In genomic region chr10:44714451-44714850, GRCh38 we compare ENCODE assay signal across 14 cellular contexts.
A peak's percentile ranks its signal among the peaks of the same experiment; 100 is the strongest.
DNase-seq lines count a peak whose midpoint lies in the region; ATAC-seq and TF ChIP-seq lines count a peak whose summit lies in the region.
"Had no signal": no experiment of that assay in that cellular context is flagged by ENCODE, and none has a peak within 500 bp of the region (broad histone marks: within the 10 kb centered on the region; RNA-seq: fewer than 3 reads in every experiment).

No MANE protein-coding gene starts in this region.

- H3K9me3 Mint-ChIP-seq in HFFc6 (no peaks in the 10 kb centered on the region), nephron (peaks cover 5% of the 10 kb centered on the region)
- H3K9me3 Mint-ChIP-seq: GM23338 had no signal

- intact Hi-C loops in Right ventricle myocardium superior (cut with DNase I), result no loop called here

- no peaks in the 10 kb centered on the region for H3K36me3 Mint-ChIP-seq in HFFc6 (ENCODE audit: low read depth)
- H3K36me3 Mint-ChIP-seq in nephron (ENCODE audit: low read depth), result peaks cover 3% of the 10 kb centered on the region
- H3K36me3 Mint-ChIP-seq: CD8-positive, alpha-beta T cell had no signal

- no peaks in the 10 kb centered on the region; the same call in 1 of the 2 replicates for H3K27me3 Mint-ChIP-seq in HFFc6 (ENCODE audit: insufficient read depth)
- H3K27me3 Mint-ChIP-seq in nephron (ENCODE audit: low read depth), result no peaks in the 10 kb centered on the region

- TF ChIP-seq CTCF in HFFc6 (IDR thresholded peaks at IDR 0.05), result no peak
- no peak for TF ChIP-seq CTCF in nephron (IDR thresholded peaks at IDR 0.05; ENCODE audit: unreplicated experiment in 3 of 3)

- H3K4me3 Mint-ChIP-seq in HFFc6 (no peak overlapping the region), nephron (no peak overlapping the region)
- H3K4me3 Mint-ChIP-seq: B cell; CD8-positive, alpha-beta T cell; GM23338 had no signal

- DNase-seq in HFFc6 (no peak), RPMI7951 (ENCODE audit: low read depth) (peak; percentile 50), hypothalamus (lab: John Stamatoyannopoulos, UW) (no peak), HuH-7.5 (ENCODE audit: low spot score) (no peak), Right ventricle myocardium superior (no peak)
- DNase-seq: Calu3; CD8-positive, alpha-beta T cell; DND-41 had no signal

- ATAC-seq in Right ventricle myocardium superior (ENCODE audit: poor library complexity), result no peak
- ATAC-seq: CD8-positive, alpha-beta T cell; GM12878; GM23338; HCT116; K562 had no signal

- peak overlapping the region; percentile 65 for H3K27ac Mint-ChIP-seq in HFFc6
- H3K27ac Mint-ChIP-seq in nephron, result peak overlapping the region in 2 of 3 experiments; percentile 77 to 88
- H3K27ac Mint-ChIP-seq: B cell; CD8-positive, alpha-beta T cell; GM23338 had no signal

- H3K4me1 Mint-ChIP-seq in HFFc6 (ENCODE audit: low read depth), result peaks cover 40% of the 10 kb centered on the region
- H3K4me1 Mint-ChIP-seq in nephron, result peaks cover 28% of the 10 kb centered on the region
- H3K4me1 Mint-ChIP-seq: B cell, GM23338 had no signal
